In the genomic region with DNA sequence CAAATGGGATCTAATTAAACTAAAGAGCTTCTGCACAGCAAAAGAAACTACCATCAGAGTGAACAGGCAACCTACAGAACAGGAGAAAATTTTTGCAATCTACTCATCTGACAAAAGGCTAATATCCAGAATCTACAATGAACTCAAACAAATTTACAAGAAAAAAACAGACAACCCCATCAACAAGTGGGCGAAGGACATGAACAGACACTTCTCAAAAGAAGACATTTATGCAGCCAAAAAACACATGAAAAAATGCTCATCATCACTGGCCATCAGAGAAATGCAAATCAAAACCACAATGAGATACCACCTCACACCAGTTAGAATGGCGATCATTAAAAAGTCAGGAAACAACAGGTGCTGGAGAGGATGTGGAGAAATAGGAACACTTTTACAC, we compare ENCODE assay signal across 1 cellular context.
TF ChIP-seq lines count a peak whose summit lies in the region.
"Not testable (repeated sequence)": the region's sequence is repeated elsewhere in the genome, so short reads cannot be mapped to it uniquely, and the experiment has no call there.

No MANE protein-coding gene starts in this region.

- H3K4me1 ChIP-seq in HEK293 (ENCODE audit: control insufficient read depth, insufficient read depth, low read length) = not testable (repeated sequence)

- POLR2A ChIA-PET in HEK293 (lab: Yijun Ruan, JAX) = not testable (repeated sequence)

- H3K27ac ChIP-seq in HEK293 (ENCODE audit: extremely low read depth, low read depth, low read length) = not testable (repeated sequence)

- CTCF ChIA-PET in HEK293 (lab: Yijun Ruan, JAX) = not testable (repeated sequence)

- H3K36me3 ChIP-seq in HEK293 (ENCODE audit: control insufficient read depth in 2 of 2, insufficient read depth in 1 of 2, low read length in 2 of 2) = not testable (repeated sequence)

- not testable (repeated sequence) for H3K4me3 ChIP-seq in HEK293 (ENCODE audit: low read depth, low read length)

- not testable (repeated sequence) for H3K9me3 ChIP-seq in HEK293 (ENCODE audit: control insufficient read depth, insufficient read depth, low read depth, low read length)

- not testable (repeated sequence) for TF ChIP-seq CTCF in HEK293 (tag by site-specific recombination; IDR thresholded peaks at IDR 0.05)

TF ChIP-seq in HEK293, 187 proteins besides CTCF, POLR2A, EP300 and RAD21:
- TF ChIP-seq SCRT1 (tag by site-specific recombination; IDR thresholded peaks at IDR 0.05; ENCODE audit: borderline replicate concordance) = peak; percentile 51; the same call in 1 of the 2 replicates
